24 cellular contexts compared by ENCODE assay signal in genomic region chr9:93565089-93565488, GRCh38.
"Had no signal": no experiment of that assay in that cellular context is flagged by ENCODE, and none has a peak within 500 bp of the region (broad histone marks: within the 10 kb centered on the region; RNA-seq: fewer than 3 reads in every experiment).

No MANE protein-coding gene starts in this region.

- H3K4me3 ChIP-seq: body of pancreas, esophagus muscularis mucosa, hepatocyte, left lung, lung, thoracic aorta, upper lobe of left lung had no signal

- H3K27ac ChIP-seq: body of pancreas, esophagus muscularis mucosa, hepatocyte, thoracic aorta, upper lobe of left lung, WERI-Rb-1 had no signal

- H3K4me2 ChIP-seq: hepatocyte had no signal

- DNase-seq: activated CD4-positive, alpha-beta T cell treated with anti-CD3 and anti-CD28 coated beads, Interleukin-2, amount 10 ng/mL, durations not matched to agents 7 days and 5 days; activated CD4-positive, CD25-positive, alpha-beta regulatory T cell treated with anti-CD3 and anti-CD28 coated beads, Interleukin-2, amount 50 U/mL, for 72 hours; activated naive CD4-positive, alpha-beta T cell treated with anti-CD3 and anti-CD28 coated beads, Interleukin-2, amount 50 U/mL, for 16 hours; activated T-cell treated with anti-CD3 and anti-CD28 coated beads, Interleukin-2, amount 50 U/mL, for 1 hour; anterior cingulate cortex; body of pancreas; dermis blood vessel endothelial cell; effector memory CD4-positive, alpha-beta T cell; glutamatergic neuron; kidney glomerular epithelial cell; left lung; naive thymus-derived CD4-positive, alpha-beta T cell; stimulated activated CD4-positive, alpha-beta T cell treated with anti-CD3 and anti-CD28 coated beads, Interleukin-4, amount 100 ng/mL, for 1 hour; stimulated activated naive CD4-positive, alpha-beta T cell treated with Interleukin-2 at 50 U/mL for 16 hours; T-cell; upper lobe of left lung; WERI-Rb-1 had no signal

- H3K4me3 Mint-ChIP-seq: activated CD4-positive, alpha-beta T cell treated with anti-CD3 and anti-CD28 coated beads, Interleukin-2, amount 10 ng/mL, durations not matched to agents 7 days and 5 days had no signal

- H3K27me3 Mint-ChIP-seq: activated CD4-positive, alpha-beta T cell treated with anti-CD3 and anti-CD28 coated beads, Interleukin-2, amount 10 ng/mL, durations not matched to agents 7 days and 5 days; naive thymus-derived CD4-positive, alpha-beta T cell; progenitor cell of endocrine pancreas; T-cell had no signal

- H3K27ac Mint-ChIP-seq: activated CD4-positive, alpha-beta T cell treated with anti-CD3 and anti-CD28 coated beads, Interleukin-2, amount 10 ng/mL, durations not matched to agents 7 days and 5 days; progenitor cell of endocrine pancreas had no signal

- H3K9me3 ChIP-seq: body of pancreas, esophagus muscularis mucosa, left lung, thoracic aorta, upper lobe of left lung had no signal

- H3K79me2 ChIP-seq: hepatocyte had no signal

- FAIRE-seq: frontal cortex, TTC549 had no signal

- H2AFZ ChIP-seq: hepatocyte had no signal

- H3K27me3 ChIP-seq: body of pancreas, esophagus muscularis mucosa, hepatocyte, left lung, upper lobe of left lung had no signal

- ATAC-seq: body of pancreas; left lung; naive thymus-derived CD4-positive, alpha-beta T cell; T-cell had no signal

- H3K9me3 Mint-ChIP-seq: activated CD4-positive, alpha-beta T cell treated with anti-CD3 and anti-CD28 coated beads, Interleukin-2, amount 10 ng/mL, durations not matched to agents 7 days and 5 days; naive thymus-derived CD4-positive, alpha-beta T cell; T-cell had no signal
